ENCODE assay signal across 1 cellular context in the genomic region with DNA sequence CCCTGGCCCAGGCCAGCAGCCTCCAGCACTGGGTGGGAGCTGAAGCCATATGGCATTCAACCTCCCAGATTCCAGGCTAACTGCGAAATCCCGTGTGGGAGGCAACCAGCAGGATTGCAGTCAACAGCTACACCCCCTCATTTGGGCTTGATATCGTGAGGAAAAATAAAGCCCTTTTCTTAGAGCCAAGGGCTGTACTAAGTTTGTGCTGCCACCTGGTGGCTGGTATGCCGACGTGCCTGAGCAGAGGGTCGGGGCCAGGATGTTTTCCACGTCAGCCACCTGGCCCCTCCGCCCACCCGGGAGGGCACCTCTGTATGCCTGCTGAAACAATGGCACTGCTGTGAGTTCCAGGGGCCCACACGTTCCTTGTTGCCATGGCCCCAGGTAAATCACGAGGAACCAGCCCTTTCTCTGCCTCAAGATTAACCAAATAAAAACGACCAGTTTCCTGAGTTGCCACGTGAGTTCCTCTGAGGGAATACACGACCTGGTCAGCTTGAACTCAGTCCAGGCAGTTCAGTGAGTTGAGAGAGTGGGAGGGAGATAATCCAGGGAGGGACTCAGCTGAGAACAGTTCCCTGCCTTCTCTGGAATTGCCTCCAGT.
TF ChIP-seq lines count a peak whose summit lies in the region.

No MANE protein-coding gene starts in this region.

TF ChIP-seq in SK-N-SH, 30 proteins besides CTCF, POLR2A, EP300 and RAD21:
- TF ChIP-seq SMC3 (IDR thresholded peaks at IDR 0.05; ENCODE audit: low read depth, low read length) (peak; percentile 42; the same call in 1 of the 2 replicates), GABPA (IDR thresholded peaks at IDR 0.05; ENCODE audit: low read depth) (no peak), ZBTB33 (IDR thresholded peaks at IDR 0.05; ENCODE audit: borderline replicate concordance, low read depth) (no peak), NRF1 (IDR thresholded peaks at IDR 0.05; ENCODE audit: low read depth, low read length) (no peak), TEAD4 (IDR thresholded peaks at IDR 0.05; ENCODE audit: borderline replicate concordance, insufficient read depth) (peak; percentile 72; the same call in 1 of the 2 replicates), RFX5 (IDR thresholded peaks at IDR 0.05; ENCODE audit: low read length) (no peak), RCOR1 (IDR thresholded peaks at IDR 0.05; ENCODE audit: low read length) (no peak), POLR2AphosphoS5 (IDR thresholded peaks at IDR 0.05; ENCODE audit: low read depth, low read length) (no peak), FOXM1 (IDR thresholded peaks at IDR 0.05; ENCODE audit: low read depth) (no peak), EZH2phosphoT487 (IDR thresholded peaks at IDR 0.05; ENCODE audit: borderline replicate concordance, low read depth) (no peak), CHD2 (IDR thresholded peaks at IDR 0.05; ENCODE audit: low read length, partially characterized antibody) (no peak), ELF1 (IDR thresholded peaks at IDR 0.05) (no peak)
